In the genomic region with DNA sequence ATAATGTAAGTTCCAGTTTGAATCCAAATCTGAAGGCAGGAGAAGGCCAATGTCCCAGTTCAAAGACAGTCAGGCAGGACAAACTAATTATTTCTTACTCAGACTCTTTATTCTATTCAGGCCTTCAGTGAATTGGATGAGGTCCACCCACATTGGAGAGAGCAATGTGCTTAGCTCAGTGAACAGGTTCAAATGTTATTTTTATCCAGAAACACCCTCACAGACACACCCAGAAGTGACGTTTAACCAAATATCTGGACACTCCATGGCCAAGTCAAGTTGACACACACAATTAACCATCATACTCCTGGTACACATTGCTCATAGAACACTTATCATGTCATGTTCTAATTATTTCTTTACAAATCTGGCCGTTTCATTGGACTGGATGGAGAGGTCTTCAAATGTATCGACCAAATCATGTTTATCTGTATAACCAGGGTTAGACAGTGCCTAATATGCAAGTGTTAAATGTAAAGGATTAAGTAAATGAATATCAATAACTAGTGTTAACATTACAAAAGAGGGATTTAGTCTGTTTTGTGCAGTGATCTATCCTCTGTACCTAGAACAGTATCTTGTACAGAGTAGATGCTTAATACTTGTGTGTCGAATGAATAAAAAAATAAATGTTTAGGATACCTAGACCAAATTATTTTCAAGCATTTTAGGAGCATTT, we compare ENCODE assay signal across 22 cellular contexts. TPM values are rescaled to one million over a fixed set of nuclear protein-coding genes. Genes with fewer than 3 reads are reported as not detected.
DNase-seq lines count a peak whose midpoint lies in the region; ATAC-seq, FAIRE-seq and TF ChIP-seq lines count a peak whose summit lies in the region.
"Had no signal": no experiment of that assay in that cellular context is flagged by ENCODE, and none has a peak within 500 bp of the region (broad histone marks: within the 10 kb centered on the region; RNA-seq: fewer than 3 reads in every experiment).

No MANE protein-coding gene starts in this region.

- no peak overlapping the region for H3K4me2 ChIP-seq in astrocyte (ENCODE audit: low read length)
- H3K4me2 ChIP-seq: GM23338 had no signal

- H3K4me3 Mint-ChIP-seq in astrocyte (ENCODE audit: unreplicated experiment) (no peak overlapping the region), T-cell (no peak overlapping the region)
- H3K4me3 Mint-ChIP-seq in activated CD4-positive, alpha-beta T cell treated with anti-CD3 and anti-CD28 coated beads, Interleukin-2, amount 10 ng/mL, durations not matched to agents 24 days and 14 days = no peak overlapping the region
- H3K4me3 Mint-ChIP-seq: CD4-positive, alpha-beta memory T cell; GM23338; H9; HFFc6 had no signal

- no peak overlapping the region for H3K9ac ChIP-seq in astrocyte (ENCODE audit: low read length)

- no peak for DNase-seq in D721Med (ENCODE audit: insufficient read length, low spot score)
- no peak for DNase-seq in astrocyte (ENCODE audit: low read depth)
- DNase-seq in left lung = no peak
- no peak for DNase-seq in pancreas
- no peak for DNase-seq in right lobe of liver
- DNase-seq in activated CD4-positive, alpha-beta T cell treated with anti-CD3 and anti-CD28 coated beads, Interleukin-2, amount 10 ng/mL, durations not matched to agents 24 days and 14 days = no peak
- DNase-seq in T-cell = no peak
- no peak for DNase-seq in middle frontal gyrus (ENCODE audit: extremely low spot score, low spot score)
- DNase-seq: 8988T; C1 segment of cervical spinal cord; Calu3; CD4-positive, alpha-beta memory T cell; COR-L47; DMS153; DND-41; H9; HFFc6 had no signal

- H4K20me1 ChIP-seq in astrocyte (ENCODE audit: insufficient read depth, low read length) = no peaks in the 10 kb centered on the region

- no peaks in the 10 kb centered on the region for H3K27me3 ChIP-seq in astrocyte (ENCODE audit: insufficient read depth, low read length)
- H3K27me3 ChIP-seq in left lung = peaks cover 0 to 6% of the 10 kb centered on the region in 2 donors
- no peaks in the 10 kb centered on the region for H3K27me3 ChIP-seq in pancreas
- no peaks in the 10 kb centered on the region for H3K27me3 ChIP-seq in right lobe of liver

- 75 to 80% methylated on average over 4 of the region's 4 CpGs for WGBS in pancreas, 2 donors
- 54% methylated on average over 4 of the region's 4 CpGs for WGBS in right lobe of liver (ENCODE audit: insufficient coverage, low coverage, low lambda C conversion rate, missing lambda C conversion rate)

- H3K36me3 Mint-ChIP-seq in astrocyte (ENCODE audit: low read depth, unreplicated experiment) (no peaks in the 10 kb centered on the region), T-cell (no peaks in the 10 kb centered on the region)
- no peaks in the 10 kb centered on the region for H3K36me3 Mint-ChIP-seq in activated CD4-positive, alpha-beta T cell treated with anti-CD3 and anti-CD28 coated beads, Interleukin-2, amount 10 ng/mL, durations not matched to agents 24 days and 14 days (ENCODE audit: low read depth)
- H3K36me3 Mint-ChIP-seq: CD4-positive, alpha-beta memory T cell had no signal

- H2AFZ ChIP-seq in astrocyte (ENCODE audit: low read depth, low read length) = no peak overlapping the region
- H2AFZ ChIP-seq: GM23338 had no signal

- POLR2A ChIA-PET in T-cell (lab: Charles Lee) = interaction anchor here in 1 of 2 donors (0.6 kb wide), 1 partner anchor 133 kb away, joined by 3 read pairs; no protein-coding TSS in a partner anchor

- no peaks in the 10 kb centered on the region for H3K4me1 ChIP-seq in astrocyte (ENCODE audit: insufficient read depth, low read length)
- H3K4me1 ChIP-seq in left lung = no peaks in the 10 kb centered on the region
- H3K4me1 ChIP-seq in pancreas = no peaks in the 10 kb centered on the region
- no peaks in the 10 kb centered on the region for H3K4me1 ChIP-seq in right lobe of liver

- H3K27ac ChIP-seq in astrocyte (ENCODE audit: low read depth, low read length) (no peak overlapping the region), left lung (no peak overlapping the region), pancreas (no peak overlapping the region), right lobe of liver (no peak overlapping the region)

- TF ChIP-seq POLR2A in right lobe of liver (IDR thresholded peaks at IDR 0.05) = no peak

- H3K9me3 Mint-ChIP-seq in astrocyte (ENCODE audit: unreplicated experiment) (no peaks in the 10 kb centered on the region), T-cell (no peaks in the 10 kb centered on the region)
- no peaks in the 10 kb centered on the region for H3K9me3 Mint-ChIP-seq in activated CD4-positive, alpha-beta T cell treated with anti-CD3 and anti-CD28 coated beads, Interleukin-2, amount 10 ng/mL, durations not matched to agents 24 days and 14 days
- H3K9me3 Mint-ChIP-seq: CD4-positive, alpha-beta memory T cell; GM23338; HFFc6 had no signal

- TF ChIP-seq CTCF in D721Med (IDR thresholded peaks at IDR 0.05; ENCODE audit: insufficient read depth, missing control alignments) (no peak), astrocyte (IDR thresholded peaks at IDR 0.05; ENCODE audit: insufficient read depth, low read depth, low read length) (no peak), left lung (IDR thresholded peaks at IDR 0.05) (no peak), pancreas (IDR thresholded peaks at IDR 0.05) (no peak), right lobe of liver (IDR thresholded peaks at IDR 0.05) (no peak)

- H3K27me3 Mint-ChIP-seq in astrocyte (ENCODE audit: low read depth, unreplicated experiment) = peaks cover 9% of the 10 kb centered on the region
- no peaks in the 10 kb centered on the region for H3K27me3 Mint-ChIP-seq in activated CD4-positive, alpha-beta T cell treated with anti-CD3 and anti-CD28 coated beads, Interleukin-2, amount 10 ng/mL, durations not matched to agents 24 days and 14 days
- H3K27me3 Mint-ChIP-seq in T-cell = peaks cover 0 to 25% of the 10 kb centered on the region in 2 donors
- H3K27me3 Mint-ChIP-seq: CD4-positive, alpha-beta memory T cell had no signal

- H3K4me1 Mint-ChIP-seq in astrocyte (ENCODE audit: low read depth, unreplicated experiment) = no peaks in the 10 kb centered on the region
- H3K4me1 Mint-ChIP-seq in activated CD4-positive, alpha-beta T cell treated with anti-CD3 and anti-CD28 coated beads, Interleukin-2, amount 10 ng/mL, durations not matched to agents 24 days and 14 days = no peaks in the 10 kb centered on the region
- H3K4me1 Mint-ChIP-seq in T-cell = no peaks in the 10 kb centered on the region
- H3K4me1 Mint-ChIP-seq: CD4-positive, alpha-beta memory T cell; GM23338 had no signal

- peak; percentile 46 for FAIRE-seq in D721Med (lab: Jason Lieb, UNC)
- FAIRE-seq in astrocyte (lab: Jason Lieb, UNC) = peak; percentile 23
- FAIRE-seq in pancreas (lab: Jason Lieb, UNC) = peak; percentile 37
- FAIRE-seq: G401.6, GM12892, GM19239 had no signal

- H3K27ac Mint-ChIP-seq in astrocyte (ENCODE audit: unreplicated experiment) = no peak overlapping the region
- no peak overlapping the region for H3K27ac Mint-ChIP-seq in activated CD4-positive, alpha-beta T cell treated with anti-CD3 and anti-CD28 coated beads, Interleukin-2, amount 10 ng/mL, durations not matched to agents 24 days and 14 days
- H3K27ac Mint-ChIP-seq in T-cell = no peak overlapping the region
- H3K27ac Mint-ChIP-seq: CD4-positive, alpha-beta memory T cell; GM23338; H9; HFFc6 had no signal

- no peaks in the 10 kb centered on the region for H3K36me3 ChIP-seq in astrocyte (ENCODE audit: insufficient read depth, low read length)
- no peaks in the 10 kb centered on the region for H3K36me3 ChIP-seq in left lung
- H3K36me3 ChIP-seq in pancreas = no peaks in the 10 kb centered on the region
- H3K36me3 ChIP-seq in right lobe of liver = no peaks in the 10 kb centered on the region

- no peaks in the 10 kb centered on the region for H3K79me2 ChIP-seq in astrocyte (ENCODE audit: insufficient read depth, low read length)

- ATAC-seq in left lung (peak; percentile 49), pancreas (no peak), right lobe of liver (no peak), T-cell (replicated peaks in 1 of 4) (no peak)
- ATAC-seq: GM23338 had no signal

- intact Hi-C loops in left lung (cut with DNase I) = no loop called here
- intact Hi-C loops in pancreas (cut with DNase I) = no loop called here
- intact Hi-C loops in right lobe of liver (cut with DNase I) = no loop called here
- intact Hi-C loops in activated CD4-positive, alpha-beta T cell treated with anti-CD3 and anti-CD28 coated beads, Interleukin-2, amount 10 ng/mL, durations not matched to agents 24 days and 14 days (cut with micrococcal nuclease) = no loop called here

- CTCF ChIA-PET in T-cell (lab: Charles Lee) = no interaction called here

- H3K4me3 ChIP-seq in astrocyte (ENCODE audit: insufficient read depth, low read depth, low read length) (no peak overlapping the region), left lung (no peak overlapping the region), pancreas (no peak overlapping the region), right lobe of liver (no peak overlapping the region)
- H3K4me3 ChIP-seq: GM23338 had no signal

- H3K9me3 ChIP-seq in astrocyte (ENCODE audit: insufficient read depth, low read depth, low read length) = no peaks in the 10 kb centered on the region
- no peaks in the 10 kb centered on the region for H3K9me3 ChIP-seq in left lung
- no peaks in the 10 kb centered on the region for H3K9me3 ChIP-seq in pancreas
- no peaks in the 10 kb centered on the region for H3K9me3 ChIP-seq in right lobe of liver

RNA-seq across cellular contexts. Expression of a gene that starts 27.1 kb away (rescaled TPM):
- 0.17 and 0.25 TPM in 2 replicates for total RNA-seq in astrocyte
- total RNA-seq in left lung = 1 to 10 TPM; 2.5 to 2.9 TPM
- total RNA-seq in pancreas = 1 to 10 TPM; 3.1 to 5.4 (median 4.1) TPM
- polyA plus RNA-seq in pancreas = 1 to 10 TPM; 1.2 to 1.3 TPM
- 1 to 10 TPM in 5 of 6 experiments, under 1 TPM in 1; 0.56 to 4.5 (median 1.6) TPM for total RNA-seq in right lobe of liver
- 0.14 and 0.17 TPM in 2 replicates for total RNA-seq in activated CD4-positive, alpha-beta T cell treated with anti-CD3 and anti-CD28 coated beads, Interleukin-2, amount 10 ng/mL, durations not matched to agents 24 days and 14 days
- under 1 TPM in 4 of 5 donors, not detected in 1; 0.10 to 0.18 (median 0.12) TPM for total RNA-seq in T-cell
- total RNA-seq: CD4-positive, alpha-beta memory T cell; HFFc6 had no signal
- polyA plus RNA-seq: BJ; CD4-positive, alpha-beta memory T cell had no signal
